Comparison of ENCODE assay signal across 8 cellular contexts in genomic region chr6:26553739-26554668, GRCh38. TPM values are rescaled to one million over a fixed set of nuclear protein-coding genes. Genes with fewer than 3 reads are reported as not detected.
DNase-seq lines count a peak whose midpoint lies in the region; ATAC-seq, FAIRE-seq and TF ChIP-seq lines count a peak whose summit lies in the region.

No MANE protein-coding gene starts in this region.

- H3K4me3 Mint-ChIP-seq in activated B cell treated with CpG ODN at 0.5 μM for 24 hours: no peak overlapping the region
- H3K4me3 Mint-ChIP-seq in chondrocyte (ENCODE audit: unreplicated experiment): no peak overlapping the region

- H3K4me1 Mint-ChIP-seq in activated B cell treated with CpG ODN at 0.5 μM for 24 hours (peaks cover 28% of the 10 kb centered on the region), chondrocyte (ENCODE audit: low read depth) (peaks cover 32% of the 10 kb centered on the region)

- FAIRE-seq in GM12891 (lab: Jason Lieb, UNC): peak; percentile 79

- ATAC-seq in HG02973 (IDR thresholded peaks at IDR 0.05; ENCODE audit: unreplicated experiment): peak; percentile 30
- peak; percentile 46 for ATAC-seq in activated B cell treated with CpG ODN at 0.5 μM for 24 hours (ENCODE audit: low read depth)

- no peak for TF ChIP-seq POLR2A in GM12891 (IDR thresholded peaks at IDR 0.05; ENCODE audit: low read depth, low read length)

- POLR2A ChIA-PET in activated B cell treated with CpG ODN at 0.5 μM for 24 hours (lab: Charles Lee): interaction anchor here (0.7 to 3.7 kb wide), 20 partner anchors 10 to 1340 kb away, joined by 3 to 57 read pairs (median 6); partner anchors contain the start of gene HMGN4

- H3K36me3 Mint-ChIP-seq in activated B cell treated with CpG ODN at 0.5 μM for 24 hours (ENCODE audit: low read depth) (peaks cover 5% of the 10 kb centered on the region), chondrocyte (ENCODE audit: low read depth) (no peaks in the 10 kb centered on the region)

- CTCF ChIA-PET in activated B cell treated with CpG ODN at 0.5 μM for 24 hours (lab: Charles Lee): interaction anchor here (1.0 to 2.7 kb wide), 5 partner anchors 8 to 42 kb away, joined by 4 to 12 read pairs (median 10); partner anchors contain the start of gene HMGN4

- TF ChIP-seq CTCF in activated B cell treated with CpG ODN at 0.5 μM for 24 hours (IDR thresholded peaks at IDR 0.05) (no peak), chondrocyte (IDR thresholded peaks at IDR 0.05) (no peak)

- H3K27ac Mint-ChIP-seq in activated B cell treated with CpG ODN at 0.5 μM for 24 hours: no peak overlapping the region
- no peak overlapping the region for H3K27ac Mint-ChIP-seq in chondrocyte (ENCODE audit: unreplicated experiment)

- intact Hi-C loops in activated B cell treated with CpG ODN at 0.5 μM for 24 hours (cut with micrococcal nuclease): loop anchor here (1.0 to 10.0 kb wide), 14 partner anchors 14 to 1283 kb away; partner anchors contain the start of genes ABT1, HMGN4 and ZNF184

- H3K9me3 Mint-ChIP-seq in activated B cell treated with CpG ODN at 0.5 μM for 24 hours (no peaks in the 10 kb centered on the region), chondrocyte (ENCODE audit: low read depth) (no peaks in the 10 kb centered on the region)

- H3K27me3 Mint-ChIP-seq in activated B cell treated with CpG ODN at 0.5 μM for 24 hours (no peaks in the 10 kb centered on the region), chondrocyte (ENCODE audit: low read depth) (no peaks in the 10 kb centered on the region)

- no peak for DNase-seq in GM12891 (ENCODE audit: insufficient read length, low spot score)
- peak; percentile 91 for DNase-seq in NCI-H2227 (lab: John Stamatoyannopoulos, UW; ENCODE audit: unreplicated experiment)
- peak; percentile 67 for DNase-seq in activated B cell treated with CpG ODN at 0.5 μM for 24 hours
- peak; percentile 67 for DNase-seq in cerebellum (ENCODE audit: low spot score)
- DNase-seq in left kidney (ENCODE audit: low read depth, low spot score): peak; percentile 87
- peak in 3 of 4 experiments; percentile 63 to 80 (median 69) for DNase-seq in stimulated activated CD4-positive, alpha-beta T cell treated with anti-CD3 and anti-CD28 coated beads, Interleukin-1b, Interleukin-23, amount 100 ng/mL, for 24 hours (ENCODE audit: low read depth in 4 of 4, low spot score in 1 of 4)
- DNase-seq in chondrocyte (ENCODE audit: low spot score): no peak

TF ChIP-seq in GM12891, 5 proteins besides CTCF, POLR2A, EP300 and RAD21:
- TF ChIP-seq POU2F2 (IDR thresholded peaks at IDR 0.05; ENCODE audit: low read depth, low read length) (0 out of 2 replicates have a peak, but pooled peaks have one; percentile 32), PAX5 (IDR thresholded peaks at IDR 0.05; ENCODE audit: insufficient read depth, low read length, severe bottlenecking) (no peak)

RNA-seq across cellular contexts. Expression of gene HMGN4, which starts 15.8 kb away (rescaled TPM):
- polyA plus RNA-seq in GM12891 (2012; ENCODE audit: low read depth, missing spikeins): 46.8 TPM
- total RNA-seq in activated B cell treated with CpG ODN at 0.5 μM for 24 hours (74.5 and 82.2 TPM in 2 replicates), cerebellum (35.7 TPM), chondrocyte (44.7 to 50.1 TPM (median 47.3 TPM) in 3 replicates)

RNA-seq across cellular contexts. Expression of gene ABT1, which starts 42.7 kb away (rescaled TPM):
- 18.4 TPM for polyA plus RNA-seq in GM12891 (2012; ENCODE audit: low read depth, missing spikeins)
- total RNA-seq in activated B cell treated with CpG ODN at 0.5 μM for 24 hours (30.7 and 30.8 TPM in 2 replicates), cerebellum (7.6 TPM), chondrocyte (9.7 to 11.4 TPM (median 10.1 TPM) in 3 replicates)

RNA-seq across cellular contexts. Expression of gene BTN1A1, which starts 53.9 kb away (rescaled TPM):
- polyA plus RNA-seq in GM12891 (2012; ENCODE audit: low read depth, missing spikeins): 0.14 TPM
- total RNA-seq in activated B cell treated with CpG ODN at 0.5 μM for 24 hours: 0.18 and 0.46 TPM in 2 replicates
- total RNA-seq in cerebellum: not detected
- not detected in 3 replicates for total RNA-seq in chondrocyte

Comparison
In these comparisons a context has a peak if more than half of its experiments do, and no peak if none do; other contexts are left out.
1. DNase-seq: peak in NCI-H2227 (single experiment), activated B cell treated with CpG ODN at 0.5 μM for 24 hours (single experiment), cerebellum (single experiment), left kidney (single experiment) and stimulated activated CD4-positive, alpha-beta T cell treated with anti-CD3 and anti-CD28 coated beads, Interleukin-1b, Interleukin-23, amount 100 ng/mL, for 24 hours (3 of 4); none in GM12891 (single experiment) and chondrocyte (single experiment).